Comparison of ENCODE assay signal across 1 cellular context in genomic region chr15:90241343-90242192, GRCh38.
TF ChIP-seq lines count a peak whose summit lies in the region.

No MANE protein-coding gene starts in this region.

TF ChIP-seq in HepG2, 621 proteins besides CTCF, POLR2A, EP300 and RAD21:
- TF ChIP-seq ZNF567 (CRISPR knock-in tag; IDR thresholded peaks at IDR 0.05; ENCODE audit: borderline replicate concordance) (no peak), AGO2 (optimal IDR thresholded peaks at IDR 0.05; ENCODE audit: low read depth, low read length) (peak; percentile 34)
